ENCODE assay signal across 1 cellular context in genomic region chr12:31574367-31574766, GRCh38. TPM values are rescaled to one million over a fixed set of nuclear protein-coding genes. Genes with fewer than 3 reads are reported as not detected.
"Had no signal": no experiment of that assay in that cellular context is flagged by ENCODE, and none has a peak within 500 bp of the region (broad histone marks: within the 10 kb centered on the region; RNA-seq: fewer than 3 reads in every experiment).

No MANE protein-coding gene starts in this region.

RNA-seq across cellular contexts. Expression of gene DENND5B, which starts 16.6 kb away (rescaled TPM):
- total RNA-seq: activated CD4-positive, alpha-beta T cell treated with anti-CD3 and anti-CD28 coated beads, Interleukin-2, amount 10 ng/mL, durations not matched to agents 24 days and 14 days had no signal
